Comparison of ENCODE assay signal across 14 cellular contexts in genomic region chr1:204442376-204443259, GRCh38. TPM values are rescaled to one million over a fixed set of nuclear protein-coding genes. Genes with fewer than 3 reads are reported as not detected.
A peak's percentile ranks its signal among the peaks of the same experiment; 100 is the strongest.
DNase-seq lines count a peak whose midpoint lies in the region; ATAC-seq and TF ChIP-seq lines count a peak whose summit lies in the region.
"Had no signal": no experiment of that assay in that cellular context is flagged by ENCODE, and none has a peak within 500 bp of the region (broad histone marks: within the 10 kb centered on the region; RNA-seq: fewer than 3 reads in every experiment).

No MANE protein-coding gene starts in this region.

- intact Hi-C loops in activated CD4-positive, alpha-beta T cell treated with anti-CD3 and anti-CD28 coated beads, Interleukin-2, amount 10 ng/mL, durations not matched to agents 24 days and 14 days (cut with micrococcal nuclease): no loop called here
- intact Hi-C loops in tibial artery (cut with DNase I; ENCODE audit: low total_unique reads): no loop called here
- intact Hi-C loops in CD14-positive monocyte (cut with micrococcal nuclease): no loop called here

- ATAC-seq in GM21737 (IDR thresholded peaks at IDR 0.05; ENCODE audit: unreplicated experiment) (no peak), GM18873 (IDR thresholded peaks at IDR 0.05; ENCODE audit: low FRiP score, unreplicated experiment) (no peak)
- ATAC-seq: stimulated activated naive CD8-positive, alpha-beta T cell treated with anti-CD3 and anti-CD28 coated beads, Interleukin-15, Interleukin-2, amounts not matched to agents 100 U/mL and 50 U/mL, for 24 hours had no signal

- H3K4me1 ChIP-seq in esophagus (ENCODE audit: control insufficient read depth in 2 of 2, insufficient read depth in 2 of 2, low read length in 1 of 2) (peaks cover 2 to 36% of the 10 kb centered on the region in 2 donors), tibial artery (peaks cover 8 to 65% (median 53%) of the 10 kb centered on the region in 4 donors)

- H3K4me1 Mint-ChIP-seq in activated CD4-positive, alpha-beta T cell treated with anti-CD3 and anti-CD28 coated beads, Interleukin-2, amount 10 ng/mL, durations not matched to agents 24 days and 14 days: peaks cover 28% of the 10 kb centered on the region
- H3K4me1 Mint-ChIP-seq in mesothelial cell of epicardium (peaks cover 31% of the 10 kb centered on the region), CD14-positive monocyte (peaks cover 3% of the 10 kb centered on the region)

- peak overlapping the region; percentile 69 to 95 for H3K27ac ChIP-seq in esophagus (ENCODE audit: low read depth in 2 of 2, low read length in 1 of 2)
- peak overlapping the region; percentile 85 to 86 for H3K27ac ChIP-seq in tibial artery

- H3K36me3 ChIP-seq in esophagus (ENCODE audit: control insufficient read depth in 2 of 2, insufficient read depth in 2 of 2, low read length in 1 of 2) (peaks cover 2 to 30% of the 10 kb centered on the region in 2 donors), tibial artery (peaks cover 0 to 31% (median 17%) of the 10 kb centered on the region in 3 donors)

- no peaks in the 10 kb centered on the region for H3K27me3 ChIP-seq in esophagus (ENCODE audit: control insufficient read depth in 1 of 2, insufficient read depth in 2 of 2, low read length in 2 of 2)
- H3K27me3 ChIP-seq in tibial artery: no peaks in the 10 kb centered on the region

- no peak overlapping the region for H3K4me3 Mint-ChIP-seq in activated CD4-positive, alpha-beta T cell treated with anti-CD3 and anti-CD28 coated beads, Interleukin-2, amount 10 ng/mL, durations not matched to agents 24 days and 14 days
- H3K4me3 Mint-ChIP-seq in mesothelial cell of epicardium: no peak overlapping the region
- no peak overlapping the region for H3K4me3 Mint-ChIP-seq in CD14-positive monocyte
- H3K4me3 Mint-ChIP-seq: brain, nephron had no signal

- no peaks in the 10 kb centered on the region for H3K9me3 Mint-ChIP-seq in activated CD4-positive, alpha-beta T cell treated with anti-CD3 and anti-CD28 coated beads, Interleukin-2, amount 10 ng/mL, durations not matched to agents 24 days and 14 days
- H3K9me3 Mint-ChIP-seq in mesothelial cell of epicardium (no peaks in the 10 kb centered on the region), CD14-positive monocyte (no peaks in the 10 kb centered on the region)
- H3K9me3 Mint-ChIP-seq: brain, nephron had no signal

- H3K4me3 ChIP-seq in esophagus (ENCODE audit: low read depth in 1 of 2, low read length in 2 of 2): no peak overlapping the region
- no peak overlapping the region for H3K4me3 ChIP-seq in tibial artery

- TF ChIP-seq CTCF in mesothelial cell of epicardium (IDR thresholded peaks at IDR 0.05; ENCODE audit: unreplicated experiment) (no peak), tibial artery (IDR thresholded peaks at IDR 0.05) (no peak), CD14-positive monocyte (IDR thresholded peaks at IDR 0.05) (no peak)

- H3K9me3 ChIP-seq in esophagus (ENCODE audit: control insufficient read depth in 2 of 2, insufficient read depth in 1 of 2, low read depth in 1 of 2, low read length in 1 of 2): no peaks in the 10 kb centered on the region
- no peaks in the 10 kb centered on the region for H3K9me3 ChIP-seq in tibial artery

- DNase-seq in activated CD4-positive, alpha-beta T cell treated with anti-CD3 and anti-CD28 coated beads, Interleukin-2, amount 10 ng/mL, durations not matched to agents 24 days and 14 days: no peak
- no peak for DNase-seq in activated CD4-positive, alpha-beta T cell treated with anti-CD3 and anti-CD28 coated beads, Interleukin-2, amount 50 U/mL, for 48 hours
- DNase-seq in mesothelial cell of epicardium (ENCODE audit: low spot score in 2 of 2, unreplicated experiment in 2 of 2) (no peak), tibial artery (no peak), CD14-positive monocyte (ENCODE audit: low spot score) (no peak)
- DNase-seq: activated CD8-positive, alpha-beta memory T cell treated with anti-CD3 and anti-CD28 coated beads, Interleukin-2, amount 50 U/mL, for 4 hours; erythroblast; NCI-H2081; stimulated activated naive CD8-positive, alpha-beta T cell treated with anti-CD3 and anti-CD28 coated beads, Interleukin-15, Interleukin-2, amounts not matched to agents 100 U/mL and 50 U/mL, for 24 hours had no signal

- no peaks in the 10 kb centered on the region for H3K27me3 Mint-ChIP-seq in activated CD4-positive, alpha-beta T cell treated with anti-CD3 and anti-CD28 coated beads, Interleukin-2, amount 10 ng/mL, durations not matched to agents 24 days and 14 days
- H3K27me3 Mint-ChIP-seq in mesothelial cell of epicardium (ENCODE audit: low read depth) (no peaks in the 10 kb centered on the region), CD14-positive monocyte (ENCODE audit: low read depth in 3 of 3) (peaks cover 0 to 2% (median 0%) of the 10 kb centered on the region in 3 donors)
- H3K27me3 Mint-ChIP-seq: brain had no signal

- peak overlapping the region; percentile 16 for H3K27ac Mint-ChIP-seq in activated CD4-positive, alpha-beta T cell treated with anti-CD3 and anti-CD28 coated beads, Interleukin-2, amount 10 ng/mL, durations not matched to agents 24 days and 14 days
- H3K27ac Mint-ChIP-seq in mesothelial cell of epicardium (peak overlapping the region; percentile 95), CD14-positive monocyte (no peak overlapping the region)

- peaks cover 50% of the 10 kb centered on the region for H3K36me3 Mint-ChIP-seq in activated CD4-positive, alpha-beta T cell treated with anti-CD3 and anti-CD28 coated beads, Interleukin-2, amount 10 ng/mL, durations not matched to agents 24 days and 14 days (ENCODE audit: low read depth)
- H3K36me3 Mint-ChIP-seq in mesothelial cell of epicardium: peaks cover 30% of the 10 kb centered on the region
- peaks cover 41 to 44% of the 10 kb centered on the region in 2 donors for H3K36me3 Mint-ChIP-seq in CD14-positive monocyte

- WGBS in esophagus, 2 donors: 76 to 83% methylated on average over 13 of the region's 13 CpGs

RNA-seq across cellular contexts. Expression of gene PPP1R15B, which starts 31.0 kb away (rescaled TPM):
- 70.9 and 74.0 TPM in 2 replicates for total RNA-seq in activated CD4-positive, alpha-beta T cell treated with anti-CD3 and anti-CD28 coated beads, Interleukin-2, amount 10 ng/mL, durations not matched to agents 24 days and 14 days
- polyA plus RNA-seq in esophagus (10 to 100 TPM; 14.1 to 15.7 TPM), CD14-positive monocyte (10 to 100 TPM; 31.1 to 31.8 TPM)
- 56.2 to 57.5 TPM (median 57.5 TPM) in 3 replicates for total RNA-seq in mesothelial cell of epicardium

RNA-seq across cellular contexts. Expression of gene PIK3C2B, which starts 52.0 kb away (rescaled TPM):
- 22.7 and 23.6 TPM in 2 replicates for total RNA-seq in activated CD4-positive, alpha-beta T cell treated with anti-CD3 and anti-CD28 coated beads, Interleukin-2, amount 10 ng/mL, durations not matched to agents 24 days and 14 days
- 10 to 100 TPM in 1 of 2 donors, 1 to 10 TPM in 1; 7.8 to 14.2 TPM for polyA plus RNA-seq in esophagus
- 36.3 to 39.6 TPM (median 39.5 TPM) in 3 replicates for total RNA-seq in mesothelial cell of epicardium
- polyA plus RNA-seq in CD14-positive monocyte: under 1 TPM in 1 of 2 donors, not detected in 1; 0.04 TPM

Comparison
In these comparisons a context has a peak if more than half of its experiments do, and no peak if none do; other contexts are left out.
1. H3K27ac Mint-ChIP-seq: peak in activated CD4-positive, alpha-beta T cell treated with anti-CD3 and anti-CD28 coated beads, Interleukin-2, amount 10 ng/mL, durations not matched to agents 24 days and 14 days (single experiment) and mesothelial cell of epicardium (single experiment); none in CD14-positive monocyte (0 of 7).